Comparison of ENCODE assay signal across 21 cellular contexts in genomic region chr6:7630792-7631191, GRCh38.
"Had no signal": no experiment of that assay in that cellular context is flagged by ENCODE, and none has a peak within 500 bp of the region (broad histone marks: within the 10 kb centered on the region; RNA-seq: fewer than 3 reads in every experiment).

No MANE protein-coding gene starts in this region.

- H3K27ac ChIP-seq: brain microvascular endothelial cell, cardiac muscle cell had no signal

- H3K4me3 Mint-ChIP-seq: activated B cell treated with CpG ODN at 0.5 μM for 24 hours; activated CD4-positive, alpha-beta memory T cell treated with anti-CD3 and anti-CD28 coated beads, Interleukin-2, amount 10 ng/mL, durations not matched to agents 7 days and 5 days; activated naive CD4-positive, alpha-beta T cell treated with anti-CD3 and anti-CD28 coated beads for 36 hours; activated naive CD8-positive, alpha-beta T cell; activated T-helper 17 cell treated with anti-CD3 and anti-CD28 coated beads, Interleukin-2, amount 50 U/mL, for 72 hours; T-helper 17 cell had no signal

- H3K4me1 Mint-ChIP-seq: activated B cell treated with CpG ODN at 0.5 μM for 24 hours; activated CD4-positive, alpha-beta memory T cell treated with anti-CD3 and anti-CD28 coated beads, Interleukin-2, amount 10 ng/mL, durations not matched to agents 7 days and 5 days; activated T-helper 17 cell treated with anti-CD3 and anti-CD28 coated beads, Interleukin-2, amount 50 U/mL, for 72 hours; T-helper 17 cell had no signal

- H3K9me3 Mint-ChIP-seq: activated B cell treated with CpG ODN at 0.5 μM for 24 hours; activated CD4-positive, alpha-beta memory T cell treated with anti-CD3 and anti-CD28 coated beads, Interleukin-2, amount 10 ng/mL, durations not matched to agents 7 days and 5 days; activated naive CD4-positive, alpha-beta T cell treated with anti-CD3 and anti-CD28 coated beads for 36 hours; activated T-helper 17 cell treated with anti-CD3 and anti-CD28 coated beads, Interleukin-2, amount 50 U/mL, for 72 hours had no signal

- H3K36me3 ChIP-seq: brain microvascular endothelial cell, cardiac muscle cell had no signal

- ATAC-seq: activated T-helper 17 cell treated with anti-CD3 and anti-CD28 coated beads, Interleukin-2, amount 50 U/mL, for 72 hours; T-helper 17 cell had no signal

- H3K36me3 Mint-ChIP-seq: activated naive CD8-positive, alpha-beta T cell had no signal

- H3K27ac Mint-ChIP-seq: activated B cell treated with CpG ODN at 0.5 μM for 24 hours; activated CD4-positive, alpha-beta memory T cell treated with anti-CD3 and anti-CD28 coated beads, Interleukin-2, amount 10 ng/mL, durations not matched to agents 7 days and 5 days; activated naive CD4-positive, alpha-beta T cell treated with anti-CD3 and anti-CD28 coated beads for 36 hours; activated naive CD8-positive, alpha-beta T cell; activated T-helper 17 cell treated with anti-CD3 and anti-CD28 coated beads, Interleukin-2, amount 50 U/mL, for 72 hours; T-helper 17 cell had no signal

- H3K4me3 ChIP-seq: cardiac muscle cell had no signal

- H3K27me3 ChIP-seq: brain microvascular endothelial cell, cardiac muscle cell had no signal

- DNase-seq: activated B cell treated with CpG ODN at 0.5 μM for 24 hours; activated CD4-positive, alpha-beta memory T cell treated with anti-CD3 and anti-CD28 coated beads, Interleukin-2, amount 10 ng/mL, durations not matched to agents 7 days and 5 days; activated CD4-positive, alpha-beta T cell treated with anti-CD3 and anti-CD28 coated beads, Interleukin-2, amount 50 U/mL, for 1 hour; activated gamma-delta T cell; activated naive CD4-positive, alpha-beta T cell treated with anti-CD3 and anti-CD28 coated beads for 36 hours; activated T-cell treated with anti-CD3 and anti-CD28 coated beads for 4 hours; activated T-cell treated with anti-CD3 and anti-CD28 coated beads, Interleukin-2, amount 50 U/mL, for 48 hours; brain microvascular endothelial cell; KG1; NCI-H1048; NCI-H146; NCI-H187 treated with DMSO at 0.1 percent for 48 hours; NCI-H2081 treated with DMSO at 0.1 percent for 48 hours; NCI-H446; NCI-H524; SIG-M5; T-helper 17 cell; T-helper 9 cell had no signal
